1 cellular context compared by ENCODE assay signal in the genomic region with DNA sequence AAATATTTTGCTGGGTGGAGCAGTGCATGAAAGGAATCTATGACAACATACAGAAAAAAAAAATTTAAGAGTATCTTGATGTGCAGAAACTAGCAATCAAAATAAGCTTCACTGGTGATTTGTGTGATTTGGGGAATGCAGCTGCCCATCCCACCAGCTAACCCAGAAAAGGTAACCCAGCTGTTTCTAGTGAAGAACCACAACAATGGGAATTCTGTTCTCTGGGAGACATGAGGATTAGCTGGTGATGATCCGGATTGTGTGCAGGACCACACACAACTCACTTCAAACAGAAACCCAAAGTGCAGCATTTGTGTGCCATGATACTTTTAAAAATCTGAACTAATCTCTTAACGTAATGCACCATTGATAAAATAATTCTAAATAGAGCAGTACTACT.
TF ChIP-seq lines count a peak whose summit lies in the region.

No MANE protein-coding gene starts in this region.

TF ChIP-seq in SK-N-SH, 30 proteins besides CTCF, POLR2A, EP300 and RAD21 (continued from another document):
- TF ChIP-seq, protein P1, sequence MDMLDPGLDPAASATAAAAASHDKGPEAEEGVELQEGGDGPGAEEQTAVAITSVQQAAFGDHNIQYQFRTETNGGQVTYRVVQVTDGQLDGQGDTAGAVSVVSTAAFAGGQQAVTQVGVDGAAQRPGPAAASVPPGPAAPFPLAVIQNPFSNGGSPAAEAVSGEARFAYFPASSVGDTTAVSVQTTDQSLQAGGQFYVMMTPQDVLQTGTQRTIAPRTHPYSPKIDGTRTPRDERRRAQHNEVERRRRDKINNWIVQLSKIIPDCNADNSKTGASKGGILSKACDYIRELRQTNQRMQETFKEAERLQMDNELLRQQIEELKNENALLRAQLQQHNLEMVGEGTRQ (IDR thresholded peaks at IDR 0.05; ENCODE audit: borderline replicate concordance, low read depth, low read length) = no peak
